In genomic region chr12:46562625-46563228, GRCh38 we compare ENCODE assay signal across 10 cellular contexts.
DNase-seq lines count a peak whose midpoint lies in the region; ATAC-seq and TF ChIP-seq lines count a peak whose summit lies in the region.
"Had no signal": no experiment of that assay in that cellular context is flagged by ENCODE, and none has a peak within 500 bp of the region (broad histone marks: within the 10 kb centered on the region; RNA-seq: fewer than 3 reads in every experiment).

No MANE protein-coding gene starts in this region.

- H3K27ac ChIP-seq in foreskin keratinocyte (peak overlapping the region; percentile 86), upper lobe of right lung (no peak overlapping the region)

- TF ChIP-seq CTCF in foreskin keratinocyte (conservative IDR thresholded peaks at IDR 0.05) (no peak), upper lobe of right lung (IDR thresholded peaks at IDR 0.05) (no peak)

- peak overlapping the region; percentile 0 to 13 for H3K27ac Mint-ChIP-seq in activated naive CD4-positive, alpha-beta T cell treated with anti-CD3 and anti-CD28 coated beads, Interleukin-2, amount 50 U/mL, for 72 hours
- H3K27ac Mint-ChIP-seq in T-helper 1 cell treated with Interleukin-12 subunit alpha and Interleukin-12 subunit beta and Interleukin-4 antibody, amounts not matched to agents 30 μg/mL and 1 μg/mL, for 36 hours, result peak overlapping the region; percentile 34
- H3K27ac Mint-ChIP-seq: activated CD8-positive, alpha-beta T cell treated with anti-CD3 and anti-CD28 coated beads for 36 hours had no signal

- ATAC-seq in activated naive CD4-positive, alpha-beta T cell treated with anti-CD3 and anti-CD28 coated beads, Interleukin-2, amount 50 U/mL, for 72 hours, result peak; percentile 26 to 75
- ATAC-seq in foreskin keratinocyte (peak; percentile 24), upper lobe of right lung (peak; percentile 20)
- ATAC-seq: activated CD8-positive, alpha-beta T cell treated with anti-CD3 and anti-CD28 coated beads for 36 hours had no signal

- peaks cover 10% of the 10 kb centered on the region for H3K9me3 ChIP-seq in upper lobe of right lung

- H3K36me3 ChIP-seq in upper lobe of right lung, result no peaks in the 10 kb centered on the region

- peaks cover 49% of the 10 kb centered on the region for H3K4me1 ChIP-seq in foreskin keratinocyte
- H3K4me1 ChIP-seq in upper lobe of right lung, result no peaks in the 10 kb centered on the region

- DNase-seq in activated naive CD4-positive, alpha-beta T cell treated with anti-CD3 and anti-CD28 coated beads, Interleukin-2, amount 50 U/mL, for 72 hours (ENCODE audit: low spot score in 2 of 2), result no peak
- no peak for DNase-seq in activated naive CD4-positive, alpha-beta T cell treated with Interleukin-2 at 50 U/mL for 16 hours
- DNase-seq in foreskin keratinocyte (peak; percentile 83 to 91), upper lobe of right lung (no peak), islet precursor cell (no peak), DMS79 (lab: John Stamatoyannopoulos, UW) (no peak), cardiac septum (ENCODE audit: low spot score) (no peak)
- DNase-seq: activated CD8-positive, alpha-beta T cell treated with anti-CD3 and anti-CD28 coated beads for 36 hours; Calu3 had no signal

- no peaks in the 10 kb centered on the region for H3K27me3 ChIP-seq in foreskin keratinocyte
- H3K27me3 ChIP-seq in upper lobe of right lung, result no peaks in the 10 kb centered on the region

- H3K4me3 ChIP-seq in upper lobe of right lung, result no peak overlapping the region

- peaks cover 15 to 33% of the 10 kb centered on the region in 2 donors for H3K36me3 Mint-ChIP-seq in activated naive CD4-positive, alpha-beta T cell treated with anti-CD3 and anti-CD28 coated beads, Interleukin-2, amount 50 U/mL, for 72 hours
- peaks cover 21% of the 10 kb centered on the region for H3K36me3 Mint-ChIP-seq in T-helper 1 cell treated with Interleukin-12 subunit alpha and Interleukin-12 subunit beta and Interleukin-4 antibody, amounts not matched to agents 30 μg/mL and 1 μg/mL, for 36 hours (ENCODE audit: low read depth)

- H3K4me1 Mint-ChIP-seq in T-helper 1 cell treated with Interleukin-12 subunit alpha and Interleukin-12 subunit beta and Interleukin-4 antibody, amounts not matched to agents 30 μg/mL and 1 μg/mL, for 36 hours (ENCODE audit: low read depth), result peaks cover 15% of the 10 kb centered on the region

- intact Hi-C loops in upper lobe of right lung (cut with DNase I) (no loop called here), cardiac septum (cut with DNase I) (loop anchor here (5.0 kb wide), 1 partner anchor 190 kb away; the partner anchor contains the start of gene SLC38A2)

- peak overlapping the region; percentile 11 for H3K4me3 Mint-ChIP-seq in T-helper 1 cell treated with Interleukin-12 subunit alpha and Interleukin-12 subunit beta and Interleukin-4 antibody, amounts not matched to agents 30 μg/mL and 1 μg/mL, for 36 hours
- H3K4me3 Mint-ChIP-seq: activated CD8-positive, alpha-beta T cell treated with anti-CD3 and anti-CD28 coated beads for 36 hours had no signal

- H3K9me3 Mint-ChIP-seq in activated naive CD4-positive, alpha-beta T cell treated with anti-CD3 and anti-CD28 coated beads, Interleukin-2, amount 50 U/mL, for 72 hours, result peaks cover 20 to 28% of the 10 kb centered on the region in 2 donors
- H3K9me3 Mint-ChIP-seq in T-helper 1 cell treated with Interleukin-12 subunit alpha and Interleukin-12 subunit beta and Interleukin-4 antibody, amounts not matched to agents 30 μg/mL and 1 μg/mL, for 36 hours, result peaks cover 38% of the 10 kb centered on the region

- H3K27me3 Mint-ChIP-seq in T-helper 1 cell treated with Interleukin-12 subunit alpha and Interleukin-12 subunit beta and Interleukin-4 antibody, amounts not matched to agents 30 μg/mL and 1 μg/mL, for 36 hours (ENCODE audit: low read depth), result no peaks in the 10 kb centered on the region
- H3K27me3 Mint-ChIP-seq: activated CD8-positive, alpha-beta T cell treated with anti-CD3 and anti-CD28 coated beads for 36 hours had no signal

Comparison
In these comparisons a context has a peak if more than half of its experiments do, and no peak if none do; other contexts are left out.
1. DNase-seq: peak in foreskin keratinocyte (2 of 2); none in activated naive CD4-positive, alpha-beta T cell treated with anti-CD3 and anti-CD28 coated beads, Interleukin-2, amount 50 U/mL, for 72 hours (0 of 2), activated naive CD4-positive, alpha-beta T cell treated with Interleukin-2 at 50 U/mL for 16 hours (single experiment), upper lobe of right lung (single experiment), islet precursor cell (single experiment), DMS79 (single experiment) and cardiac septum (single experiment).
2. Peak in every context shown above with its lines, with median percentiles within 50 percentile points of each other: ATAC-seq.